In the genomic region with DNA sequence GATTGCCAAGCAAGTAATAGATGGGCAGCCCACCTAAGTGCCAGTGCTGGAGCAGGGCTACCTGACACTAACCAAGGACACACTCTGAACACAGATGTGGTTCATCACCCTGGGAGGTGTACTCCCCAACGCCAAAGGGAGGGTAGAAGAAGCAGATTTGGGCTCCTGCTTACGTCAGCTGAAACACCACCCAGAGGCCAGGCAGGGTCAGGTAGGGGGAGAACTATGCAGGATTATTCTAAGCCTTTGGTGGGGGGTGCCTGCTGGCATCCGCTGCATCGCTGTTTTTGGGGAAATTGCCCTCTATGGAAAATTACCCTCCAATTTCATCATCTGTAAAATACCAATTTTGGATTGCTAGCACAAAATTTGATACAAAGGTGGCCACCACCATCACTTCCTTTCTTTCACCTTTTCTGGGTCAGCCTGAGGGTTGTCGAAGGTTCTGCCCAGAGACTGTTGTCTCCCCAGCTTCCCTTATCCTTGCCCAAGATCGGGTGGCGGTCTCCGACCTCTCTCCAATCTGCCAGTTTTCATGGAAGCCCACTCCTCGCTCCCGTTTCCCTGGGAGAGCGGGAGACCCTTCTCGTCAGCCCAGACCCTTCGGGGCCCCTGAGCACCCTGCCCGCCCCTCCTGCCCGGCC, we compare ENCODE assay signal across 8 cellular contexts. TPM values are rescaled to one million over a fixed set of nuclear protein-coding genes. Genes with fewer than 3 reads are reported as not detected.
DNase-seq lines count a peak whose midpoint lies in the region; ATAC-seq and TF ChIP-seq lines count a peak whose summit lies in the region.

No MANE protein-coding gene starts in this region.

- H3K36me3 ChIP-seq in heart left ventricle: no peaks in the 10 kb centered on the region
- peaks cover under 1% of the 10 kb centered on the region for H3K36me3 ChIP-seq in urinary bladder (ENCODE audit: insufficient read depth)

- peak overlapping the region in 9 of 12 donors; percentile 23 to 75 (median 40) for H3K4me3 ChIP-seq in heart left ventricle
- H3K4me3 ChIP-seq in urinary bladder (ENCODE audit: low read depth, low read length): peak overlapping the region; percentile 23

- intact Hi-C loops in heart left ventricle (cut with DNase I) (no loop called here), Right ventricle myocardium superior (cut with DNase I) (no loop called here)

- peak in 1 of 4 donors; percentile 17 for ATAC-seq in heart left ventricle
- no peak for ATAC-seq in Right ventricle myocardium superior (ENCODE audit: poor library complexity)

- H3K27me3 ChIP-seq in heart left ventricle (no peaks in the 10 kb centered on the region), layer of hippocampus (ENCODE audit: control insufficient read depth, insufficient read depth, low read length) (no peaks in the 10 kb centered on the region)

- H3K27ac ChIP-seq in heart left ventricle (peak overlapping the region in 7 of 12 donors; percentile 2 to 98 (median 30)), layer of hippocampus (ENCODE audit: low read depth, low read length) (peak overlapping the region; percentile 68), urinary bladder (ENCODE audit: low read depth) (no peak overlapping the region)

- no peaks in the 10 kb centered on the region for H3K9me3 ChIP-seq in heart left ventricle

- WGBS in heart left ventricle, 4 donors: 77 to 95% (median 90%) methylated on average over 15 of the region's 15 CpGs
- WGBS in urinary bladder: 77% methylated on average over 15 of the region's 15 CpGs

- DNase-seq in heart left ventricle (no peak), Right ventricle myocardium superior (no peak), NCI-H526 (lab: John Stamatoyannopoulos, UW) (no peak), NCI-H82 (lab: John Stamatoyannopoulos, UW) (no peak), midbrain (lab: John Stamatoyannopoulos, UW) (no peak)
- peak; percentile 44 to 48 for DNase-seq in activated CD4-positive, alpha-beta T cell treated with anti-CD3 and anti-CD28 coated beads, Interleukin-2, amount 50 U/mL, for 4 hours

- no peak for TF ChIP-seq POLR2A in heart left ventricle (IDR thresholded peaks at IDR 0.05)

- no peak for TF ChIP-seq CTCF in heart left ventricle (IDR thresholded peaks at IDR 0.05)

- H3K4me1 ChIP-seq in heart left ventricle (peaks cover 0 to 84% (median 0%) of the 10 kb centered on the region in 12 donors), urinary bladder (ENCODE audit: insufficient read depth) (no peaks in the 10 kb centered on the region)

RNA-seq across cellular contexts. Expression of a gene that starts 0.5 kb away (rescaled TPM):
- total RNA-seq in heart left ventricle: 10 to 100 TPM in 1 of 9 donors, 1 to 10 TPM in 6, under 1 TPM in 2; 0.90 to 23.8 (median 1.8) TPM
- 1 to 10 TPM in 1 of 2 donors, under 1 TPM in 1; 0.72 to 1.5 TPM for polyA plus RNA-seq in heart left ventricle
- total RNA-seq in Right ventricle myocardium superior: 1.5 TPM
- 2.3 TPM for total RNA-seq in urinary bladder
- polyA plus RNA-seq in urinary bladder: 3.4 TPM

RNA-seq across cellular contexts. Expression of a gene that starts 23.0 kb away (rescaled TPM):
- total RNA-seq in heart left ventricle: not detected
- polyA plus RNA-seq in heart left ventricle: not detected
- not detected for total RNA-seq in Right ventricle myocardium superior
- not detected for total RNA-seq in urinary bladder
- not detected for polyA plus RNA-seq in urinary bladder

RNA-seq across cellular contexts. Expression of a gene that starts 53.2 kb away (rescaled TPM):
- total RNA-seq in heart left ventricle (1 to 10 TPM; 2.0 to 7.4 (median 3.7) TPM), Right ventricle myocardium superior (2.8 TPM), urinary bladder (13.4 TPM)
- polyA plus RNA-seq in heart left ventricle (1 to 10 TPM; 2.0 to 8.4 TPM), urinary bladder (10.0 TPM)

Comparison
In these comparisons a context has a peak if more than half of its experiments do, and no peak if none do; other contexts are left out.
1. DNase-seq: peak in activated CD4-positive, alpha-beta T cell treated with anti-CD3 and anti-CD28 coated beads, Interleukin-2, amount 50 U/mL, for 4 hours (2 of 2); none in heart left ventricle (0 of 5), Right ventricle myocardium superior (single experiment), NCI-H526 (0 of 2), NCI-H82 (single experiment) and midbrain (single experiment).